1 cellular context compared by ENCODE assay signal in the genomic region with DNA sequence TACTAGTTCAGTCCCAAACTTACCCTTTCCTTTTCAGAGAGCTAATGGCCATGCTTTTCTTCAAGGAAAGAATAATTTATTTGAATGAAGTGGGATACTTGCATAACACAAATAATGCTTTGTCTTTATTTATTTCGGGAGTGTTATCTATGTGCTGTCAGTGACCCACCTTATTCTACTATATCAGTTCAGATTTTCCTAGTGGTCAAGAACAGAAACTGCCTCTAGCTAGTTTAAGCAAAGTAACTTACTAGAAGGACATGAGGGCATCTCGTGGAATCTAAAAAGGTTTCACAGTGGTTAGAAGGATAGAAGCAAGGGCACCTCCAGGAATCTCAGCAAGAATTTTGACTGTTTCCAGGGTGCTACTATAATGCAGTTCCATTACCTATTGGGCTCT.
TF ChIP-seq lines count a peak whose summit lies in the region.

No MANE protein-coding gene starts in this region.

TF ChIP-seq in HepG2, 621 proteins besides CTCF, POLR2A, EP300 and RAD21:
- TF ChIP-seq SALL1 (CRISPR knock-in tag; IDR thresholded peaks at IDR 0.05) = no peak
- TF ChIP-seq, protein P1, sequence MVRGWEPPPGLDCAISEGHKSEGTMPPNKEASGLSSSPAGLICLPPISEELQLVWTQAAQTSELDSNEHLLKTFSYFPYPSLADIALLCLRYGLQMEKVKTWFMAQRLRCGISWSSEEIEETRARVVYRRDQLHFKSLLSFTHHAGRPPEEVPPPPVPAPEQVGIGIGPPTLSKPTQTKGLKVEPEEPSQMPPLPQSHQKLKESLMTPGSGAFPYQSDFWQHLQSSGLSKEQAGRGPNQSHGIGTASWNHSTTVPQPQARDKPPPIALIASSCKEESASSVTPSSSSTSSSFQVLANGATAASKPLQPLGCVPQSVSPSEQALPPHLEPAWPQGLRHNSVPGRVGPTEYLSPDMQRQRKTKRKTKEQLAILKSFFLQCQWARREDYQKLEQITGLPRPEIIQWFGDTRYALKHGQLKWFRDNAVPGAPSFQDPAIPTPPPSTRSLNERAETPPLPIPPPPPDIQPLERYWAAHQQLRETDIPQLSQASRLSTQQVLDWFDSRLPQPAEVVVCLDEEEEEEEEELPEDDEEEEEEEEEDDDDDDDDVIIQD (CRISPR knock-in tag; IDR thresholded peaks at IDR 0.05; ENCODE audit: low read depth) = no peak
- no peak for TF ChIP-seq ATM (IDR thresholded peaks at IDR 0.05; ENCODE audit: borderline replicate concordance)
- no peak for TF ChIP-seq MED13 (CRISPR knock-in tag; IDR thresholded peaks at IDR 0.05)
- no peak for TF ChIP-seq GATAD2A (CRISPR knock-in tag; IDR thresholded peaks at IDR 0.05)
- TF ChIP-seq NFATC3 (CRISPR knock-in tag; IDR thresholded peaks at IDR 0.05) = no peak
- TF ChIP-seq ZEB1 (IDR thresholded peaks at IDR 0.05; ENCODE audit: insufficient replicate concordance, low read depth) = no peak
- no peak for TF ChIP-seq ZNF766 (CRISPR knock-in tag; IDR thresholded peaks at IDR 0.05; ENCODE audit: borderline replicate concordance)
